ENCODE assay signal across 1 cellular context in the genomic region with DNA sequence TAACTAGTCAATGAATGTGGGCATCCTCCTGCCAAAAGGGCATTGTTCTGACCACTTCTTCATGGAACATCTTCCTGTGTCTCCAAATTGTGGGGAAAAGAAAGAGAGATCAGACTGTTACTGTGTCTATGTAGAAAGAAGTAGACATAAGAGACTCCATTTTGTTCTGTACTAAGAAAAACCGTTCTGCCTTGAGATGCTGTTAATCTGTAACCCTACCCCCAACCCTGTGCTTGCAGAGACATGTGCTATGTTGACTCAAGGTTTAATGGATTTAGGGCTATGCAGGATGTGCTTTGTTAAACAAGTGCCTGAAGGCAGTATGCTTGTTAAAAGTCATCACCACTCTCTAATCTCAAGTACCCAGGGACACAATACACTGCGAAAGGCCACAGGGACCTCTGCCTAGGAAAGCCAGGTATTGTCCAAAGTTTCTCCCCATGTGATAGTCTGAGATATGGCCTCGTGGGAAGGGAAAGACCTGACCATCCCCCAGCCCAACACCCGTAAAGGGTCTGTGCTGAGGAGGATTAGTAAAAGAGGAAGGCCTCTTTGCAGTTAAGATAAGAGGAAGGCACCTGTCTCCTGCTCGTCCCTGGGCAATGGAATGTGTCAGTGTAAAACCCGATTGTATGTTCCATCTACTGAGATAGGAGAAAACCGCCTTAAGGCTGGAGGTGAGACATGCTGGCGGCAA.
A peak's percentile ranks its signal among the peaks of the same experiment; 100 is the strongest.
TF ChIP-seq lines count a peak whose summit lies in the region.

No MANE protein-coding gene starts in this region.

TF ChIP-seq in HEK293, 187 proteins besides CTCF, POLR2A, EP300 and RAD21 (continued from another document):
- TF ChIP-seq, protein P1, sequence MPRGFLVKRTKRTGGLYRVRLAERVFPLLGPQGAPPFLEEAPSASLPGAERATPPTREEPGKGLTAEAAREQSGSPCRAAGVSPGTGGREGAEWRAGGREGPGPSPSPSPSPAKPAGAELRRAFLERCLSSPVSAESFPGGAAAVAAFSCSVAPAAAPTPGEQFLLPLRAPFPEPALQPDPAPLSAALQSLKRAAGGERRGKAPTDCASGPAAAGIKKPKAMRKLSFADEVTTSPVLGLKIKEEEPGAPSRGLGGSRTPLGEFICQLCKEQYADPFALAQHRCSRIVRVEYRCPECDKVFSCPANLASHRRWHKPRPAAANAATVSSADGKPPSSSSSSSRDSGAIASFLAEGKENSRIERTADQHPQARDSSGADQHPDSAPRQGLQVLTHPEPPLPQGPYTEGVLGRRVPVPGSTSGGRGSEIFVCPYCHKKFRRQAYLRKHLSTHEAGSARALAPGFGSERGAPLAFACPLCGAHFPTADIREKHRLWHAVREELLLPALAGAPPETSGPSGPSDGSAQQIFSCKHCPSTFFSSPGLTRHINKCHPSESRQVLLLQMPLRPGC (tag by site-specific recombination; IDR thresholded peaks at IDR 0.05): peak; percentile 52; the same call in 1 of the 2 replicates
- TF ChIP-seq ZNF2 (tag by site-specific recombination; IDR thresholded peaks at IDR 0.05) (0 out of 2 replicates have a peak, but pooled peaks have one; percentile 29), ZXDB (tag by site-specific recombination; IDR thresholded peaks at IDR 0.05) (peak; percentile 72), ZNF629 (tag by site-specific recombination; IDR thresholded peaks at IDR 0.05) (0 out of 2 replicates have a peak, but pooled peaks have one; percentile 29), TRIM28 (IDR thresholded peaks at IDR 0.05; ENCODE audit: borderline replicate concordance, low read length) (0 out of 2 replicates have a peak, but pooled peaks have one; percentile 37)
- TF ChIP-seq, protein P2, sequence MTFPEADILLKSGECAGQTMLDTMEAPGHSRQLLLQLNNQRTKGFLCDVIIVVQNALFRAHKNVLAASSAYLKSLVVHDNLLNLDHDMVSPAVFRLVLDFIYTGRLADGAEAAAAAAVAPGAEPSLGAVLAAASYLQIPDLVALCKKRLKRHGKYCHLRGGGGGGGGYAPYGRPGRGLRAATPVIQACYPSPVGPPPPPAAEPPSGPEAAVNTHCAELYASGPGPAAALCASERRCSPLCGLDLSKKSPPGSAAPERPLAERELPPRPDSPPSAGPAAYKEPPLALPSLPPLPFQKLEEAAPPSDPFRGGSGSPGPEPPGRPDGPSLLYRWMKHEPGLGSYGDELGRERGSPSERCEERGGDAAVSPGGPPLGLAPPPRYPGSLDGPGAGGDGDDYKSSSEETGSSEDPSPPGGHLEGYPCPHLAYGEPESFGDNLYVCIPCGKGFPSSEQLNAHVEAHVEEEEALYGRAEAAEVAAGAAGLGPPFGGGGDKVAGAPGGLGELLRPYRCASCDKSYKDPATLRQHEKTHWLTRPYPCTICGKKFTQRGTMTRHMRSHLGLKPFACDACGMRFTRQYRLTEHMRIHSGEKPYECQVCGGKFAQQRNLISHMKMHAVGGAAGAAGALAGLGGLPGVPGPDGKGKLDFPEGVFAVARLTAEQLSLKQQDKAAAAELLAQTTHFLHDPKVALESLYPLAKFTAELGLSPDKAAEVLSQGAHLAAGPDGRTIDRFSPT (tag by site-specific recombination; IDR thresholded peaks at IDR 0.05): 0 out of 2 replicates have a peak, but pooled peaks have one; percentile 23
- TF ChIP-seq, protein P3, sequence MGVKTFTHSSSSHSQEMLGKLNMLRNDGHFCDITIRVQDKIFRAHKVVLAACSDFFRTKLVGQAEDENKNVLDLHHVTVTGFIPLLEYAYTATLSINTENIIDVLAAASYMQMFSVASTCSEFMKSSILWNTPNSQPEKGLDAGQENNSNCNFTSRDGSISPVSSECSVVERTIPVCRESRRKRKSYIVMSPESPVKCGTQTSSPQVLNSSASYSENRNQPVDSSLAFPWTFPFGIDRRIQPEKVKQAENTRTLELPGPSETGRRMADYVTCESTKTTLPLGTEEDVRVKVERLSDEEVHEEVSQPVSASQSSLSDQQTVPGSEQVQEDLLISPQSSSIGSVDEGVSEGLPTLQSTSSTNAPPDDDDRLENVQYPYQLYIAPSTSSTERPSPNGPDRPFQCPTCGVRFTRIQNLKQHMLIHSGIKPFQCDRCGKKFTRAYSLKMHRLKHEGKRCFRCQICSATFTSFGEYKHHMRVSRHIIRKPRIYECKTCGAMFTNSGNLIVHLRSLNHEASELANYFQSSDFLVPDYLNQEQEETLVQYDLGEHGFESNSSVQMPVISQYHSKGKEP (tag by site-specific recombination; IDR thresholded peaks at IDR 0.05): peak; percentile 59; the same call in 1 of the 2 replicates
